Comparison of ENCODE assay signal across 1 cellular context in genomic region chr9:82140471-82140870, GRCh38.
TF ChIP-seq lines count a peak whose summit lies in the region.

No MANE protein-coding gene starts in this region.

TF ChIP-seq in IMR-90, 13 proteins besides CTCF, POLR2A, EP300 and RAD21 (continued from another document):
- TF ChIP-seq RCOR1 (IDR thresholded peaks at IDR 0.05; ENCODE audit: insufficient replicate concordance, low read length): no peak
